In the genomic region with DNA sequence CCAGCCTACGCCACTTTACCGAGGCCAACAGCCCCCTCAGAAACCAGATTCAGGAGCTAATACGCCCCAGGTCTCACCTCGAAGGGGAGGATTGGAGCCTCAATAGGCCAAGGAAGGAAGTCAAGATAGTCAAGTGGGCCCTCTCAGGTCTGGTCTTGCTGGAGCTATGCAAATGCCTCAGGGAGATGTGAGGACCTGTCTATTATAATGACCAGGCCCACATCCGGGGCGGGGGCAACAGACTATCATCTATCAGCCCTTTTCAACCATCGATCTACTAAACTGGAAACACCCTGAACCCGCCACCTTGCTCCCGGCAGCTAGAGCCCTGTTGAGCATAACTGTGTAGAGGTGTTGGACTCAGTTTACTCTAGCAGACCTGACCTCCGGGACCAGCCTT, we compare ENCODE assay signal across 1 cellular context.
TF ChIP-seq lines count a peak whose summit lies in the region.

No MANE protein-coding gene starts in this region.

TF ChIP-seq in H1, 55 proteins besides CTCF, POLR2A, EP300 and RAD21:
- TF ChIP-seq TEAD4 (IDR thresholded peaks at IDR 0.05; ENCODE audit: low read depth, low read length) (no peak), CTBP2 (IDR thresholded peaks at IDR 0.05; ENCODE audit: borderline replicate concordance, insufficient read depth, insufficient read length, low read length) (no peak), TAF1 (IDR thresholded peaks at IDR 0.05; ENCODE audit: low read depth, low read length) (no peak), EZH2 (IDR thresholded peaks at IDR 0.05; ENCODE audit: low read depth, low read length, severe bottlenecking) (no peak), CHD1 (IDR thresholded peaks at IDR 0.05; ENCODE audit: low read depth, low read length) (no peak), TCF12 (IDR thresholded peaks at IDR 0.05; ENCODE audit: low read depth, low read length) (no peak), HDAC6 (IDR thresholded peaks at IDR 0.05; ENCODE audit: low read depth, low read length) (no peak), BACH1 (IDR thresholded peaks at IDR 0.05; ENCODE audit: low read length) (no peak), GTF2F1 (IDR thresholded peaks at IDR 0.05; ENCODE audit: borderline replicate concordance, low read depth, low read length) (no peak), ASH2L (IDR thresholded peaks at IDR 0.05; ENCODE audit: low read length) (no peak), RXRA (IDR thresholded peaks at IDR 0.05; ENCODE audit: insufficient read depth, low read depth, low read length) (no peak), PHF8 (conservative IDR thresholded peaks at IDR 0.05; ENCODE audit: low read depth, low read length) (no peak), CREB1 (IDR thresholded peaks at IDR 0.05) (no peak)
